Comparison of ENCODE assay signal across 34 cellular contexts in genomic region chr12:3337944-3338343, GRCh38.
"Had no signal": no experiment of that assay in that cellular context is flagged by ENCODE, and none has a peak within 500 bp of the region (broad histone marks: within the 10 kb centered on the region; RNA-seq: fewer than 3 reads in every experiment).

No MANE protein-coding gene starts in this region.

- H3K4me2 ChIP-seq: KMS-11 had no signal

- H3K4me3 ChIP-seq: MG63 had no signal

- H3K27ac ChIP-seq: KMS-11 had no signal

- H3K27me3 ChIP-seq: MG63 had no signal

- H3K9me3 ChIP-seq: MG63 had no signal

- DNase-seq: Karpas-422, Kasumi-1, MG63, MM.1S, MV-4-11, NCI-H1048, NCI-H1092, NCI-H1092 treated with DMSO at 0.1 percent for 48 hours, NCI-H1105, NCI-H1105 treated with DMSO at 0.1 percent for 48 hours, NCI-H1417, NCI-H1417 treated with DMSO at 0.1 percent for 48 hours, NCI-H1436, NCI-H1436 treated with DMSO at 0.1 percent for 48 hours, NCI-H146, NCI-H1694, NCI-H1694 treated with DMSO at 0.1 percent for 48 hours, NCI-H187, NCI-H187 treated with DMSO at 0.1 percent for 48 hours, NCI-H1930, NCI-H2029, NCI-H2029 treated with DMSO at 0.1 percent for 48 hours, NCI-H2081, NCI-H2081 treated with DMSO at 0.1 percent for 48 hours, NCI-H2107, NCI-H2171, NCI-H2171 treated with DMSO at 0.1 percent for 48 hours, NCI-H2227 treated with DMSO at 0.1 percent for 48 hours, NCI-H226, NCI-H345, NCI-H446, NCI-H446 treated with DMSO at 0.1 percent for 48 hours, NCI-H510A had no signal

- H3K9ac ChIP-seq: KMS-11 had no signal

- H3K36me3 ChIP-seq: MG63 had no signal
